ENCODE assay signal across 8 cellular contexts in genomic region chr11:68121067-68121899, GRCh38. TPM values are rescaled to one million over a fixed set of nuclear protein-coding genes. Genes with fewer than 3 reads are reported as not detected.
A peak's percentile ranks its signal among the peaks of the same experiment; 100 is the strongest.
DNase-seq lines count a peak whose midpoint lies in the region; ATAC-seq, FAIRE-seq and TF ChIP-seq lines count a peak whose summit lies in the region.

Gene CHKA, minus strand, starts transcription at chr11:68121388. Its CDS starts 211 bp downstream, at chr11:68121177.

- peak within 1 kb of the TSS; percentile 80 for H3K4me3 ChIP-seq in NT2/D1 (ENCODE audit: insufficient read length, low read depth)
- peak within 1 kb of the TSS; percentile 86 to 99 (median 92) for H3K4me3 ChIP-seq in H1 (ENCODE audit: extremely low read depth in 1 of 4, insufficient read depth in 2 of 4, low read depth in 3 of 4, low read length in 4 of 4)
- peak within 1 kb of the TSS; percentile 62 for H3K4me3 ChIP-seq in mesendoderm (ENCODE audit: low read length)

- no peaks in the 10 kb centered on the region for H3K9me3 Mint-ChIP-seq in activated CD8-positive, alpha-beta memory T cell treated with anti-CD3 and anti-CD28 coated beads, Interleukin-2, amount 10 ng/mL, durations not matched to agents 7 days and 5 days (ENCODE audit: low read depth)

- H3K36me3 Mint-ChIP-seq in activated CD8-positive, alpha-beta memory T cell treated with anti-CD3 and anti-CD28 coated beads, Interleukin-2, amount 10 ng/mL, durations not matched to agents 7 days and 5 days: peaks cover 2% of the 10 kb centered on the region

- H3K27ac ChIP-seq in H1 (ENCODE audit: low read depth, low read length) (peak within 1 kb of the TSS; percentile 90), mesendoderm (ENCODE audit: low read depth, low read length) (peak within 1 kb of the TSS; percentile 92)

- H2BK120ac ChIP-seq in H1 (replicated peaks; ENCODE audit: low read depth, low read length): peak within 1 kb of the TSS; percentile 44
- peak within 1 kb of the TSS; percentile 89 for H2BK120ac ChIP-seq in mesendoderm (ENCODE audit: low read depth, low read length)

- 0% methylated on average over 11 of the region's 107 CpGs; no CpG with 5 or more reads in 1 of the 2 experiments for WGBS in H1 (ENCODE audit: extremely low coverage in 1 of 2, insufficient coverage in 1 of 2, insufficient read length in 1 of 2, insufficient replicate concordance in 2 of 2, low coverage in 1 of 2, low lambda C conversion rate in 2 of 2, missing lambda C conversion rate in 1 of 2), 2 experiments
- WGBS in mesendoderm (ENCODE audit: extremely low coverage, insufficient coverage, low lambda C conversion rate): no CpG with 5 or more reads among the region's 107 CpGs

- TF ChIP-seq RAD21 in H1 (IDR thresholded peaks at IDR 0.05 in 1 of 2, conservative IDR thresholded peaks at IDR 0.05 in 1 of 2; ENCODE audit: low read depth in 2 of 2, low read length in 2 of 2): peak in 1 of 2 experiments; percentile 21; a peak in 1 of 4 replicates

- H3K36me3 ChIP-seq in NT2/D1 (ENCODE audit: insufficient read depth, insufficient read length, low read length) (peaks cover 9% of the 10 kb centered on the region), H1 (ENCODE audit: control insufficient read depth in 2 of 4, insufficient read depth in 4 of 4, low read length in 3 of 4) (peaks cover 0 to 4% (median under 1%) of the 10 kb centered on the region in 4 experiments; a peak in 2 of 8 replicates), mesendoderm (ENCODE audit: control insufficient read depth, insufficient read depth, low read length) (no peaks in the 10 kb centered on the region)

- H3K27me3 Mint-ChIP-seq in activated CD8-positive, alpha-beta memory T cell treated with anti-CD3 and anti-CD28 coated beads, Interleukin-2, amount 10 ng/mL, durations not matched to agents 7 days and 5 days: peaks cover 9% of the 10 kb centered on the region

- H3K4me3 Mint-ChIP-seq in activated CD8-positive, alpha-beta memory T cell treated with anti-CD3 and anti-CD28 coated beads, Interleukin-2, amount 10 ng/mL, durations not matched to agents 7 days and 5 days: peak within 1 kb of the TSS; percentile 66

- peaks cover 16 to 17% of the 10 kb centered on the region in 2 experiments for H4K20me1 ChIP-seq in H1 (replicated peaks in 1 of 2; ENCODE audit: control insufficient read depth in 1 of 2, insufficient read depth in 2 of 2, low read length in 2 of 2)

- H2AFZ ChIP-seq in H1 (ENCODE audit: low read length): no peak within 1 kb of the TSS; the same call in 1 of the 2 replicates

- peak within 1 kb of the TSS; percentile 83 for H3K27ac Mint-ChIP-seq in activated CD8-positive, alpha-beta memory T cell treated with anti-CD3 and anti-CD28 coated beads, Interleukin-2, amount 10 ng/mL, durations not matched to agents 7 days and 5 days

- H3K56ac ChIP-seq in H1 (replicated peaks; ENCODE audit: insufficient read length, low read depth, low read length) (peak within 1 kb of the TSS; percentile 77), mesendoderm (ENCODE audit: low read length) (peak within 1 kb of the TSS; percentile 95)

- no peak within 1 kb of the TSS for H3K14ac ChIP-seq in H1 (ENCODE audit: insufficient read length)

- no peaks in the 10 kb centered on the region; the same call in 1 of the 2 replicates for H3K23me2 ChIP-seq in H1 (ENCODE audit: low read depth, low read length)

- H3K79me2 ChIP-seq in H1 (ENCODE audit: control insufficient read depth in 1 of 2, insufficient read depth in 2 of 2, low read length in 2 of 2): peaks cover 39 to 45% of the 10 kb centered on the region in 2 experiments
- H3K79me2 ChIP-seq in mesendoderm (ENCODE audit: control insufficient read depth, insufficient read depth, low read length): peaks cover 38% of the 10 kb centered on the region

- TF ChIP-seq CTCF in GM20000 (IDR thresholded peaks at IDR 0.05; ENCODE audit: extremely low read depth, missing control alignments) (no peak), H1 (IDR thresholded peaks at IDR 0.05; ENCODE audit: control extremely low read depth in 1 of 3, insufficient read depth in 1 of 3, low read depth in 1 of 3, low read length in 3 of 3) (no peak)

- TF ChIP-seq POLR2A in H1 (IDR thresholded peaks at IDR 0.05; ENCODE audit: control extremely low read depth in 1 of 2, low read depth in 2 of 2, low read length in 2 of 2): no peak; a peak in 1 of 3 replicates

- peak within 1 kb of the TSS; percentile 6; the same call in 1 of the 2 replicates for H2BK20ac ChIP-seq in H1 (ENCODE audit: low read length)

- ATAC-seq in activated CD8-positive, alpha-beta memory T cell treated with anti-CD3 and anti-CD28 coated beads, Interleukin-2, amount 10 ng/mL, durations not matched to agents 7 days and 5 days: peak; percentile 91

- H3K4me2 ChIP-seq in H1 (ENCODE audit: insufficient read depth in 1 of 2, low read depth in 2 of 2, low read length in 2 of 2): peak within 1 kb of the TSS; percentile 62 to 87
- peak within 1 kb of the TSS; percentile 69 for H3K4me2 ChIP-seq in mesendoderm (ENCODE audit: low read length)

- H3K79me1 ChIP-seq in H1 (ENCODE audit: low read depth, low read length) (no peaks in the 10 kb centered on the region; the same call in none of the 2 replicates), mesendoderm (ENCODE audit: low read length) (peaks cover 1% of the 10 kb centered on the region)

- H2BK5ac ChIP-seq in H1 (ENCODE audit: low read depth, low read length): peak within 1 kb of the TSS; percentile 94
- peak within 1 kb of the TSS; percentile 64 for H2BK5ac ChIP-seq in mesendoderm (ENCODE audit: low read length)

- H4K91ac ChIP-seq in H1 (replicated peaks; ENCODE audit: insufficient read length, low read length): peak within 1 kb of the TSS; percentile 69

- H3K18ac ChIP-seq in H1 (ENCODE audit: extremely low read depth, low read length) (peak within 1 kb of the TSS; percentile 96), mesendoderm (ENCODE audit: low read length) (peak within 1 kb of the TSS; percentile 98)

- H4K5ac ChIP-seq in H1 (ENCODE audit: insufficient read length, low read depth, low read length) (peak within 1 kb of the TSS; percentile 94), mesendoderm (ENCODE audit: low read length) (peak within 1 kb of the TSS; percentile 88)

- peak in 1 of 2 experiments; percentile 46; a peak in 1 of 3 replicates for TF ChIP-seq EP300 in H1 (IDR thresholded peaks at IDR 0.05; ENCODE audit: borderline replicate concordance in 1 of 2, low read depth in 2 of 2, low read length in 2 of 2)

- DNase-seq in COR-L47 (lab: John Stamatoyannopoulos, UW) (peak; percentile 93), GM20000 (ENCODE audit: low spot score) (peak; percentile 100), HS-5 (ENCODE audit: low read depth) (peak; percentile 61), NT2/D1 (ENCODE audit: low read depth, low spot score) (peak; percentile 89), H1 (ENCODE audit: low read depth in 1 of 2, low spot score in 2 of 2) (peak; percentile 70 to 93), mesendoderm (peak; percentile 97)
- peak; percentile 83 for DNase-seq in activated CD8-positive, alpha-beta memory T cell treated with anti-CD3 and anti-CD28 coated beads, Interleukin-2, amount 10 ng/mL, durations not matched to agents 7 days and 5 days
- peak; percentile 87 for DNase-seq in stimulated activated CD8-positive, alpha-beta memory T cell treated with anti-CD3 and anti-CD28 coated beads, Interleukin-12 subunit alpha, Interleukin-12 subunit beta, amount 100 ng/mL, for 4 hours (ENCODE audit: low read depth)

- H3K4me1 ChIP-seq in NT2/D1 (ENCODE audit: insufficient read depth, insufficient read length): peaks cover 13% of the 10 kb centered on the region
- peaks cover 12 to 26% (median 19%) of the 10 kb centered on the region in 4 experiments for H3K4me1 ChIP-seq in H1 (replicated peaks in 1 of 4; ENCODE audit: control insufficient read depth in 3 of 4, insufficient read depth in 4 of 4, low read length in 3 of 4)
- peaks cover 8% of the 10 kb centered on the region for H3K4me1 ChIP-seq in mesendoderm (ENCODE audit: control insufficient read depth, low read depth, low read length)

- H2AK5ac ChIP-seq in H1 (ENCODE audit: low read depth, low read length): peak within 1 kb of the TSS; percentile 43
- H2AK5ac ChIP-seq in mesendoderm (ENCODE audit: low read length): no peak within 1 kb of the TSS

- no peaks in the 10 kb centered on the region for H3K27me3 ChIP-seq in NT2/D1 (ENCODE audit: insufficient read depth, insufficient read length)
- no peaks in the 10 kb centered on the region for H3K27me3 ChIP-seq in H1 (replicated peaks in 1 of 4; ENCODE audit: control insufficient read depth in 3 of 4, extremely low read depth in 1 of 4, insufficient read depth in 3 of 4, low read length in 3 of 4)
- H3K27me3 ChIP-seq in mesendoderm (ENCODE audit: insufficient read depth, low read length, poor library complexity): no peaks in the 10 kb centered on the region

- H3K4me1 Mint-ChIP-seq in activated CD8-positive, alpha-beta memory T cell treated with anti-CD3 and anti-CD28 coated beads, Interleukin-2, amount 10 ng/mL, durations not matched to agents 7 days and 5 days: peaks cover 15% of the 10 kb centered on the region

- H3K4ac ChIP-seq in H1 (replicated peaks; ENCODE audit: insufficient read length, low read depth, low read length): peak within 1 kb of the TSS; percentile 81
- H3K4ac ChIP-seq in mesendoderm (ENCODE audit: low read depth, low read length): peak within 1 kb of the TSS; percentile 99

- H2BK15ac ChIP-seq in H1 (ENCODE audit: low read length) (peak within 1 kb of the TSS; percentile 75; the same call in 1 of the 2 replicates), mesendoderm (replicated peaks; ENCODE audit: low read depth) (no peak within 1 kb of the TSS)

- H3K9me3 ChIP-seq in NT2/D1 (ENCODE audit: insufficient read depth, low read length) (no peaks in the 10 kb centered on the region), H1 (ENCODE audit: insufficient read depth in 2 of 2, low read depth in 1 of 2, low read length in 1 of 2) (no peaks in the 10 kb centered on the region)

- no peak within 1 kb of the TSS for H3K23ac ChIP-seq in H1 (ENCODE audit: insufficient read length)
- H3K23ac ChIP-seq in mesendoderm (ENCODE audit: low read length): peak within 1 kb of the TSS; percentile 10

- peak within 1 kb of the TSS; percentile 95 for H4K8ac ChIP-seq in H1 (ENCODE audit: extremely low read depth, insufficient read depth, low read length)
- peak within 1 kb of the TSS; percentile 7 for H4K8ac ChIP-seq in mesendoderm (ENCODE audit: low read depth, low read length)

- H3K9ac ChIP-seq in NT2/D1 (ENCODE audit: insufficient read length, low read depth) (peak within 1 kb of the TSS; percentile 89), H1 (replicated peaks in 1 of 4; ENCODE audit: extremely low read depth in 1 of 4, low read depth in 3 of 4, low read length in 3 of 4) (peak within 1 kb of the TSS; percentile 71 to 96 (median 86)), mesendoderm (ENCODE audit: low read length) (peak within 1 kb of the TSS; percentile 84)

- peak within 1 kb of the TSS; percentile 76 for H2BK12ac ChIP-seq in H1 (ENCODE audit: low read depth, low read length)

- no peak for FAIRE-seq in H1 (lab: Jason Lieb, UNC)

- CTCF ChIA-PET in activated CD8-positive, alpha-beta memory T cell treated with anti-CD3 and anti-CD28 coated beads, Interleukin-2, amount 10 ng/mL, durations not matched to agents 7 days and 5 days (lab: Charles Lee): no interaction called here
- CTCF ChIA-PET in H1 (lab: Charles Lee; ENCODE audit: partially characterized antibody): no interaction called here

- POLR2A ChIA-PET in H1 (lab: Charles Lee; ENCODE audit: partially characterized antibody): interaction anchor here (0.6 to 7.1 kb wide), 9 partner anchors 9 to 83 kb away, joined by 3 to 47 read pairs (median 5); partner anchors contain the start of gene TCIRG1

RNA-seq across cellular contexts. Expression of gene CHKA, which starts in this region (rescaled TPM):
- 10 to 100 TPM in 1 of 2 experiments, 1 to 10 TPM in 1; 5.3 to 12.9 TPM for total RNA-seq in activated CD8-positive, alpha-beta memory T cell treated with anti-CD3 and anti-CD28 coated beads, Interleukin-2, amount 10 ng/mL, durations not matched to agents 7 days and 5 days
- 86.6 and 88.6 TPM in 2 replicates for total RNA-seq in H1 (2021; fragmentation: NEBNext Ultra II Directional; extraction: Animal tissue kit (Norgen Biotek cat#: 25700))
- 56.1 and 61.2 TPM in 2 replicates for polyA plus RNA-seq in H1 (2011; rRNA removed)
- 62.7 TPM for polyA plus RNA-seq in H1 (2011; cell fraction: cytosol; rRNA removed)
- 96.7 TPM for polyA plus RNA-seq in H1 (2011; cell fraction: nucleus; rRNA removed)
- 56.0 to 72.8 TPM (median 59.6 TPM) in 4 replicates for polyA plus RNA-seq in H1 (2012, experiment 1 of 2)
- polyA plus RNA-seq in H1 (2012, experiment 2 of 2): 46.0 TPM
- 42.8 TPM for polyA plus RNA-seq in H1 (2013, experiment 1 of 2)
- 38.7 TPM for polyA plus RNA-seq in H1 (2013, experiment 2 of 2)
- 65.2 and 77.4 TPM in 2 replicates for polyA minus RNA-seq in H1 (2011; rRNA and poly(A)+ RNA removed)
- polyA minus RNA-seq in H1 (2011; cell fraction: cytosol; rRNA and poly(A)+ RNA removed): 39.8 TPM
- polyA minus RNA-seq in H1 (2011; cell fraction: nucleus; rRNA and poly(A)+ RNA removed): 69.2 TPM
- 30.5 TPM for polyA plus RNA-seq in mesendoderm (2013, experiment 1 of 2)
- 30.1 TPM for polyA plus RNA-seq in mesendoderm (2013, experiment 2 of 2)

Comparison
In these comparisons a context has a peak if more than half of its experiments do, and no peak if none do; other contexts are left out.
1. Peak in every context shown above with its lines: DNase-seq, ATAC-seq, H3K4me3 ChIP-seq and H3K27ac ChIP-seq.